In the genomic region with DNA sequence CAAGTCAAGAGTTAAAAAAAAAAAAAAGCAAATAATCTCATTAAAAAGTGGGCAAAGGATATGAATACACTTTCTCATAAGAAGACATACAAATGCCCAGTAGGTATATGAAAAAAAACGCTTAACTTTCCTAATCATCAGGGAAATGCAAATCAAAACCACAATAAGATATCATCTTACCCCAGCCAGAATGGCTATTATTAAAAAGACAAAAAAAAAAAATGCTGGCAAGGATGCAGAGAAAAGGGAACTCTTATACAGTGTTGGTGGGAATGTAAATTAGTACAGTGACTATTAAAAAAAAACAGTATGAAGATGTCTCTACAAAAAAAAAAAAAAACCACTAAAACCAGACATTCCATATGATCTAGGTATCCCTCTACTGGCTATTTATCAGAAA, we compare ENCODE assay signal across 20 cellular contexts.
DNase-seq lines count a peak whose midpoint lies in the region; ATAC-seq, FAIRE-seq and TF ChIP-seq lines count a peak whose summit lies in the region.
"Had no signal": no experiment of that assay in that cellular context is flagged by ENCODE, and none has a peak within 500 bp of the region (broad histone marks: within the 10 kb centered on the region; RNA-seq: fewer than 3 reads in every experiment).

No MANE protein-coding gene starts in this region.

- ATAC-seq in GM18867 (IDR thresholded peaks at IDR 0.05; ENCODE audit: unreplicated experiment): no peak
- ATAC-seq in activated CD4-positive, CD25-positive, alpha-beta regulatory T cell treated with anti-CD3 and anti-CD28 coated beads, Interleukin-2, amount 50 U/mL, for 24 hours: no peak
- ATAC-seq: HepG2 had no signal

- H3K4me1 Mint-ChIP-seq in HFFc6 (ENCODE audit: low read depth): peaks cover 48% of the 10 kb centered on the region
- H3K4me1 Mint-ChIP-seq: B cell had no signal

- H3K4me3 Mint-ChIP-seq in HFFc6: no peak overlapping the region
- H3K4me3 Mint-ChIP-seq: B cell; CD4-positive, alpha-beta T cell had no signal

- peak; percentile 81 for FAIRE-seq in A204.1 (lab: Jason Lieb, UNC)
- FAIRE-seq: G401.6, GM12891, HepG2, HTR-8/SVneo had no signal

- TF ChIP-seq CTCF in HFFc6 (IDR thresholded peaks at IDR 0.05): no peak

- peaks cover 30% of the 10 kb centered on the region for H3K9me3 Mint-ChIP-seq in HFFc6

- H3K27me3 Mint-ChIP-seq in HFFc6 (ENCODE audit: insufficient read depth): no peaks in the 10 kb centered on the region
- H3K27me3 Mint-ChIP-seq: B cell; CD4-positive, alpha-beta T cell had no signal

- peak overlapping the region; percentile 20; the same call in 1 of the 2 replicates for H3K27ac Mint-ChIP-seq in HFFc6
- H3K27ac Mint-ChIP-seq: B cell; CD4-positive, alpha-beta T cell had no signal

- peaks cover 85% of the 10 kb centered on the region for H3K36me3 Mint-ChIP-seq in HFFc6 (ENCODE audit: low read depth)

- DNase-seq in HFFc6 (no peak), RPMI7951 (ENCODE audit: low read depth) (peak; percentile 81), fibroblast of gingiva (ENCODE audit: low read depth) (peak; percentile 34), DMS53 (lab: John Stamatoyannopoulos, UW) (no peak)
- DNase-seq: 8988T; C1 segment of cervical spinal cord; Calu3; CD4-positive, alpha-beta T cell; DMS 273 treated with DMSO at 0.1 percent for 48 hours; DMS79; EL; GOT3 had no signal

Comparison
In these comparisons a context has a peak if more than half of its experiments do, and no peak if none do; other contexts are left out.
1. DNase-seq: peak in RPMI7951 (single experiment) and fibroblast of gingiva (single experiment); none in HFFc6 (single experiment) and DMS53 (single experiment).